In the genomic region with DNA sequence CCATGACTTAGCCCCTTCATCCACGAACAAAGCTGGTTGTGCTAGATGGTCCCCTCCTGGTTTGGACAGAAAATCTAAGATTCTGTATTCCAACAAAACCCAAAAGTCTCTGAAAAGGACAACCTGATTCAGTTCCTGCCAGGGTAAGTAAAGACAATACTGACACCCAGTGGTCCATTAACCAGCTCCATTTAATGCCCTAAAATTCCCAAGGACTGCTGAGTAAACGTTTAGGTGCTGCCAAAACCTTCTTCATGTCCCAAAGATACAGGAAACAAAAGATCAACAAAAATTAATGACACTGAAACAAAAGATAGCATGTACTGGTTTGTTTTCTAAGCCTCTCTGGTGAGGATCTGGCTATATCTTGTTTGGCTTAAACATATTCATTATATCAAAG, we compare ENCODE assay signal across 8 cellular contexts. TPM values are rescaled to one million over a fixed set of nuclear protein-coding genes. Genes with fewer than 3 reads are reported as not detected.
A peak's percentile ranks its signal among the peaks of the same experiment; 100 is the strongest.
DNase-seq lines count a peak whose midpoint lies in the region; ATAC-seq and TF ChIP-seq lines count a peak whose summit lies in the region.

No MANE protein-coding gene starts in this region.

- no peaks in the 10 kb centered on the region for H3K4me1 ChIP-seq in right lobe of liver

- no peak overlapping the region for H3K4me3 Mint-ChIP-seq in activated CD4-positive, alpha-beta T cell treated with anti-CD3 and anti-CD28 coated beads, Interleukin-2, amount 10 ng/mL, durations not matched to agents 7 days and 5 days
- H3K4me3 Mint-ChIP-seq in natural killer cell treated with Interleukin-12 subunit alpha and Interleukin-12 subunit beta and Interleukin-15 and Interleukin-18, amount 100 ng/mL, for 72 hours, result no peak overlapping the region

- TF ChIP-seq CTCF in AG10803 (conservative IDR thresholded peaks at IDR 0.05; ENCODE audit: low read length) (peak; percentile 86), LNCAP (IDR thresholded peaks at IDR 0.05) (peak; percentile 46), right lobe of liver (IDR thresholded peaks at IDR 0.05) (peak; percentile 41 to 54 (median 42)), lower leg skin (IDR thresholded peaks at IDR 0.05) (no peak)

- peak; percentile 72 for DNase-seq in AG10803 (ENCODE audit: low read depth)
- DNase-seq in amniotic stem cell (lab: John Stamatoyannopoulos, UW), result peak; percentile 22
- DNase-seq in right lobe of liver, result no peak
- no peak for DNase-seq in activated CD4-positive, alpha-beta T cell treated with anti-CD3 and anti-CD28 coated beads, Interleukin-2, amount 10 ng/mL, durations not matched to agents 7 days and 5 days
- no peak for DNase-seq in lower leg skin (ENCODE audit: low spot score in 2 of 2)
- no peak for DNase-seq in natural killer cell treated with Interleukin-12 subunit alpha and Interleukin-12 subunit beta and Interleukin-15 and Interleukin-18, amount 100 ng/mL, for 72 hours (ENCODE audit: low spot score)

- H3K4me3 ChIP-seq in AG10803 (ENCODE audit: low read length) (no peak overlapping the region), right lobe of liver (no peak overlapping the region), lower leg skin (ENCODE audit: low read depth, poor library complexity, severe bottlenecking) (no peak overlapping the region)

- no peaks in the 10 kb centered on the region for H3K36me3 Mint-ChIP-seq in activated CD4-positive, alpha-beta T cell treated with anti-CD3 and anti-CD28 coated beads, Interleukin-2, amount 10 ng/mL, durations not matched to agents 7 days and 5 days (ENCODE audit: low read depth)
- peaks cover 14% of the 10 kb centered on the region for H3K36me3 Mint-ChIP-seq in natural killer cell treated with Interleukin-12 subunit alpha and Interleukin-12 subunit beta and Interleukin-15 and Interleukin-18, amount 100 ng/mL, for 72 hours

- ATAC-seq in right lobe of liver (peak; percentile 53 to 66 (median 60)), HG02981 (IDR thresholded peaks at IDR 0.05; ENCODE audit: unreplicated experiment) (no peak)
- ATAC-seq in natural killer cell treated with Interleukin-12 subunit alpha and Interleukin-12 subunit beta and Interleukin-15 and Interleukin-18, amount 100 ng/mL, for 72 hours, result no peak

- H3K27ac ChIP-seq in right lobe of liver, result no peak overlapping the region

- no peak overlapping the region for H3K27ac Mint-ChIP-seq in activated CD4-positive, alpha-beta T cell treated with anti-CD3 and anti-CD28 coated beads, Interleukin-2, amount 10 ng/mL, durations not matched to agents 7 days and 5 days
- peak overlapping the region in 1 of 2 donors; percentile 0 for H3K27ac Mint-ChIP-seq in natural killer cell treated with Interleukin-12 subunit alpha and Interleukin-12 subunit beta and Interleukin-15 and Interleukin-18, amount 100 ng/mL, for 72 hours

- intact Hi-C loops in right lobe of liver (cut with DNase I), result no loop called here
- intact Hi-C loops in lower leg skin (cut with DNase I; ENCODE audit: low total_unique reads), result no loop called here

- no peaks in the 10 kb centered on the region for H3K36me3 ChIP-seq in right lobe of liver

- POLR2A ChIA-PET in activated CD4-positive, alpha-beta T cell treated with anti-CD3 and anti-CD28 coated beads, Interleukin-2, amount 10 ng/mL, durations not matched to agents 7 days and 5 days (lab: Charles Lee), result no interaction called here

- H3K9me3 ChIP-seq in right lobe of liver, result no peaks in the 10 kb centered on the region

- no peaks in the 10 kb centered on the region for H3K4me1 Mint-ChIP-seq in activated CD4-positive, alpha-beta T cell treated with anti-CD3 and anti-CD28 coated beads, Interleukin-2, amount 10 ng/mL, durations not matched to agents 7 days and 5 days
- peaks cover 6 to 13% of the 10 kb centered on the region in 2 donors for H3K4me1 Mint-ChIP-seq in natural killer cell treated with Interleukin-12 subunit alpha and Interleukin-12 subunit beta and Interleukin-15 and Interleukin-18, amount 100 ng/mL, for 72 hours (ENCODE audit: low read depth in 2 of 2)

- TF ChIP-seq POLR2A in right lobe of liver (IDR thresholded peaks at IDR 0.05), result no peak
- TF ChIP-seq POLR2A in lower leg skin (IDR thresholded peaks at IDR 0.05), result no peak

- CTCF ChIA-PET in activated CD4-positive, alpha-beta T cell treated with anti-CD3 and anti-CD28 coated beads, Interleukin-2, amount 10 ng/mL, durations not matched to agents 7 days and 5 days (lab: Charles Lee), result interaction anchor here (0.8 to 2.4 kb wide), 4 partner anchors 22 to 308 kb away, joined by 3 to 6 read pairs (median 3); no protein-coding TSS in a partner anchor

- peaks cover 19% of the 10 kb centered on the region for H3K27me3 Mint-ChIP-seq in activated CD4-positive, alpha-beta T cell treated with anti-CD3 and anti-CD28 coated beads, Interleukin-2, amount 10 ng/mL, durations not matched to agents 7 days and 5 days
- H3K27me3 Mint-ChIP-seq in natural killer cell treated with Interleukin-12 subunit alpha and Interleukin-12 subunit beta and Interleukin-15 and Interleukin-18, amount 100 ng/mL, for 72 hours, result peaks cover 4% of the 10 kb centered on the region in 2 donors

- H3K27me3 ChIP-seq in right lobe of liver, result no peaks in the 10 kb centered on the region

- 11% methylated on average over 2 of the region's 2 CpGs for WGBS in right lobe of liver (ENCODE audit: insufficient coverage, low coverage, low lambda C conversion rate, missing lambda C conversion rate)
- WGBS in lower leg skin, 2 donors, result 19 to 23% methylated on average over 2 of the region's 2 CpGs

- H3K9me3 Mint-ChIP-seq in activated CD4-positive, alpha-beta T cell treated with anti-CD3 and anti-CD28 coated beads, Interleukin-2, amount 10 ng/mL, durations not matched to agents 7 days and 5 days, result no peaks in the 10 kb centered on the region
- H3K9me3 Mint-ChIP-seq in natural killer cell treated with Interleukin-12 subunit alpha and Interleukin-12 subunit beta and Interleukin-15 and Interleukin-18, amount 100 ng/mL, for 72 hours, result no peaks in the 10 kb centered on the region

RNA-seq across cellular contexts. Expression of a gene that starts 25.3 kb away (rescaled TPM):
- total RNA-seq in right lobe of liver, result not detected
- under 1 TPM in 1 of 2 experiments, not detected in 1; 0.17 TPM for total RNA-seq in activated CD4-positive, alpha-beta T cell treated with anti-CD3 and anti-CD28 coated beads, Interleukin-2, amount 10 ng/mL, durations not matched to agents 7 days and 5 days
- not detected for total RNA-seq in lower leg skin
- total RNA-seq in natural killer cell treated with Interleukin-12 subunit alpha and Interleukin-12 subunit beta and Interleukin-15 and Interleukin-18, amount 100 ng/mL, for 72 hours, result under 1 TPM in 1 of 2 donors, not detected in 1; 0.24 TPM

Comparison
In these comparisons a context has a peak if more than half of its experiments do, and no peak if none do; other contexts are left out.
1. DNase-seq: peak in AG10803 (single experiment) and amniotic stem cell (single experiment); none in right lobe of liver (0 of 3), activated CD4-positive, alpha-beta T cell treated with anti-CD3 and anti-CD28 coated beads, Interleukin-2, amount 10 ng/mL, durations not matched to agents 7 days and 5 days (single experiment), lower leg skin (0 of 2) and natural killer cell treated with Interleukin-12 subunit alpha and Interleukin-12 subunit beta and Interleukin-15 and Interleukin-18, amount 100 ng/mL, for 72 hours (single experiment).
2. CTCF ChIP-seq: peak in AG10803 (single experiment), LNCAP (single experiment) and right lobe of liver (4 of 4); none in lower leg skin (0 of 3).
3. ATAC-seq: peak in right lobe of liver (4 of 4); none in HG02981 (single experiment) and natural killer cell treated with Interleukin-12 subunit alpha and Interleukin-12 subunit beta and Interleukin-15 and Interleukin-18, amount 100 ng/mL, for 72 hours (0 of 2).